13 cellular contexts compared by ENCODE assay signal in the genomic region with DNA sequence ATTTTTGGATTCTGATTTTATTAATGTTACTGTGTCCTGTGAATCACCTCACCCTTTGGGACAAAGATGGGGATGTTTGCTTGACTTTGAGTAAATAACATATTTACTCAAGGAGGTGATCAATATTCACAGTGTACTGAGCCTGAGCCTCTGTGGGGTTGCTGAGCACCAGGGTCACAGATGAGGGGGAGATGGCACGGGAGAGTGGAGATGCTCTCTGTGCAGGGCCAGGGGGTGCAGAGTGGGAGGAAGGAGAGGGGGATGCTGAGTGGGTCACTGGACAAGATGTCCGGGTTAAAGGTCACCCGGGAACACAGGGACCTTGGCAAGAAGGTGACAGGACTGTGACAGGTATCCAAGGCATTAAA. TPM values are rescaled to one million over a fixed set of nuclear protein-coding genes. Genes with fewer than 3 reads are reported as not detected.
A peak's percentile ranks its signal among the peaks of the same experiment; 100 is the strongest.
DNase-seq lines count a peak whose midpoint lies in the region; ATAC-seq, FAIRE-seq and TF ChIP-seq lines count a peak whose summit lies in the region.
"Had no signal": no experiment of that assay in that cellular context is flagged by ENCODE, and none has a peak within 500 bp of the region (broad histone marks: within the 10 kb centered on the region; RNA-seq: fewer than 3 reads in every experiment).

No MANE protein-coding gene starts in this region.

- H3K27ac ChIP-seq in kidney (ENCODE audit: low read depth in 2 of 2, low read length in 2 of 2) (no peak overlapping the region), suprapubic skin (no peak overlapping the region)
- H3K27ac ChIP-seq: SK-N-MC had no signal

- no peaks in the 10 kb centered on the region for H3K27me3 ChIP-seq in suprapubic skin
- H3K27me3 ChIP-seq: spleen had no signal

- H3K4me3 ChIP-seq in kidney (ENCODE audit: low read length in 2 of 2) (peak overlapping the region in 1 of 2 donors; percentile 18), suprapubic skin (peak overlapping the region; percentile 98)
- H3K4me3 ChIP-seq: SK-N-MC had no signal

- peaks cover 56% of the 10 kb centered on the region for H3K4me1 Mint-ChIP-seq in activated T-cell treated with anti-CD3 and anti-CD28 coated beads, Interleukin-2, amount 50 U/mL, for 72 hours (ENCODE audit: low read depth)
- H3K4me1 Mint-ChIP-seq in activated naive CD8-positive, alpha-beta T cell treated with anti-CD3 and anti-CD28 coated beads for 36 hours, result peaks cover 41% of the 10 kb centered on the region
- H3K4me1 Mint-ChIP-seq in T-helper 2 cell treated with Interferon-gamma antibody and Interleukin-4, amounts not matched to agents 5 μg/mL and 100 μg/mL, for 36 hours (ENCODE audit: low read depth), result peaks cover 25% of the 10 kb centered on the region

- intact Hi-C loops in kidney (cut with DNase I), result no loop called here

- no peak for FAIRE-seq in kidney (lab: Jason Lieb, UNC)
- FAIRE-seq: A204.1 had no signal

- no peaks in the 10 kb centered on the region for H3K9me3 ChIP-seq in kidney (ENCODE audit: control insufficient read depth in 1 of 2, low read length in 2 of 2)
- no peaks in the 10 kb centered on the region for H3K9me3 ChIP-seq in suprapubic skin
- H3K9me3 ChIP-seq: spleen had no signal

- H3K9me3 Mint-ChIP-seq in activated T-cell treated with anti-CD3 and anti-CD28 coated beads, Interleukin-2, amount 50 U/mL, for 72 hours, result no peaks in the 10 kb centered on the region
- H3K9me3 Mint-ChIP-seq in activated naive CD8-positive, alpha-beta T cell treated with anti-CD3 and anti-CD28 coated beads for 36 hours, result no peaks in the 10 kb centered on the region
- no peaks in the 10 kb centered on the region for H3K9me3 Mint-ChIP-seq in T-helper 2 cell treated with Interferon-gamma antibody and Interleukin-4, amounts not matched to agents 5 μg/mL and 100 μg/mL, for 36 hours

- 83% methylated on average over 3 of the region's 3 CpGs for WGBS in suprapubic skin

- H3K4me1 ChIP-seq in kidney (ENCODE audit: control insufficient read depth in 1 of 2, insufficient read depth in 1 of 2, low read depth in 1 of 2, low read length in 2 of 2) (peaks cover 40 to 51% of the 10 kb centered on the region in 2 donors), suprapubic skin (peaks cover 61% of the 10 kb centered on the region)

- no peak for DNase-seq in activated T-cell treated with anti-CD3 and anti-CD28 coated beads, Interleukin-2, amount 50 U/mL, for 72 hours
- DNase-seq in activated T-cell treated with anti-CD3 and anti-CD28 coated beads, Interleukin-2, amount 50 U/mL, for 48 hours, result no peak
- DNase-seq in activated naive CD8-positive, alpha-beta T cell treated with anti-CD3 and anti-CD28 coated beads for 36 hours, result no peak
- DNase-seq in kidney, result peak; percentile 42
- no peak for DNase-seq in suprapubic skin (ENCODE audit: low spot score in 2 of 2)
- no peak for DNase-seq in anterior cingulate cortex (lab: John Stamatoyannopoulos, UW)
- DNase-seq in NCI-H2107 (lab: John Stamatoyannopoulos, UW), result no peak
- no peak for DNase-seq in T-helper 2 cell treated with Interferon-gamma antibody and Interleukin-4, amounts not matched to agents 5 μg/mL and 100 μg/mL, for 36 hours (ENCODE audit: low spot score)
- DNase-seq: NCI-H187, NCI-H510A, spleen had no signal

- no peaks in the 10 kb centered on the region for H3K27me3 Mint-ChIP-seq in activated T-cell treated with anti-CD3 and anti-CD28 coated beads, Interleukin-2, amount 50 U/mL, for 72 hours (ENCODE audit: low read depth)
- no peaks in the 10 kb centered on the region for H3K27me3 Mint-ChIP-seq in activated naive CD8-positive, alpha-beta T cell treated with anti-CD3 and anti-CD28 coated beads for 36 hours
- H3K27me3 Mint-ChIP-seq in T-helper 2 cell treated with Interferon-gamma antibody and Interleukin-4, amounts not matched to agents 5 μg/mL and 100 μg/mL, for 36 hours (ENCODE audit: low read depth), result no peaks in the 10 kb centered on the region

- H3K9ac ChIP-seq in kidney (ENCODE audit: low read length in 2 of 2), result no peak overlapping the region

- peak overlapping the region; percentile 79 for H3K27ac Mint-ChIP-seq in activated T-cell treated with anti-CD3 and anti-CD28 coated beads, Interleukin-2, amount 50 U/mL, for 72 hours
- H3K27ac Mint-ChIP-seq in activated naive CD8-positive, alpha-beta T cell treated with anti-CD3 and anti-CD28 coated beads for 36 hours, result peak overlapping the region; percentile 47
- no peak overlapping the region for H3K27ac Mint-ChIP-seq in T-helper 2 cell treated with Interferon-gamma antibody and Interleukin-4, amounts not matched to agents 5 μg/mL and 100 μg/mL, for 36 hours

- H3K36me3 ChIP-seq in kidney (ENCODE audit: control insufficient read depth in 1 of 2, insufficient read depth in 2 of 2, low read length in 2 of 2) (peaks cover 31 to 56% of the 10 kb centered on the region in 2 donors), suprapubic skin (peaks cover 70% of the 10 kb centered on the region)

- no peak for TF ChIP-seq EP300 in suprapubic skin (IDR thresholded peaks at IDR 0.05)

- no peak for ATAC-seq in activated T-cell treated with anti-CD3 and anti-CD28 coated beads, Interleukin-2, amount 50 U/mL, for 72 hours (replicated peaks in 1 of 2)

- TF ChIP-seq POLR2A in suprapubic skin (IDR thresholded peaks at IDR 0.05), result no peak

- peak overlapping the region in 1 of 2 donors; percentile 25 for H3K4me3 Mint-ChIP-seq in activated T-cell treated with anti-CD3 and anti-CD28 coated beads, Interleukin-2, amount 50 U/mL, for 72 hours
- no peak overlapping the region for H3K4me3 Mint-ChIP-seq in activated naive CD8-positive, alpha-beta T cell treated with anti-CD3 and anti-CD28 coated beads for 36 hours
- H3K4me3 Mint-ChIP-seq in T-helper 2 cell treated with Interferon-gamma antibody and Interleukin-4, amounts not matched to agents 5 μg/mL and 100 μg/mL, for 36 hours, result no peak overlapping the region

- peaks cover 26 to 37% of the 10 kb centered on the region in 2 donors for H3K36me3 Mint-ChIP-seq in activated T-cell treated with anti-CD3 and anti-CD28 coated beads, Interleukin-2, amount 50 U/mL, for 72 hours (ENCODE audit: insufficient read depth in 2 of 2)
- H3K36me3 Mint-ChIP-seq in activated naive CD8-positive, alpha-beta T cell treated with anti-CD3 and anti-CD28 coated beads for 36 hours, result peaks cover 29% of the 10 kb centered on the region
- H3K36me3 Mint-ChIP-seq in T-helper 2 cell treated with Interferon-gamma antibody and Interleukin-4, amounts not matched to agents 5 μg/mL and 100 μg/mL, for 36 hours (ENCODE audit: low read depth), result peaks cover 61% of the 10 kb centered on the region

- TF ChIP-seq CTCF in kidney (IDR thresholded peaks at IDR 0.05; ENCODE audit: borderline replicate concordance, extremely low read depth, insufficient read depth) (no peak), suprapubic skin (IDR thresholded peaks at IDR 0.05) (no peak)

RNA-seq across cellular contexts. Expression of gene SQSTM1, which starts 4.0 kb away (rescaled TPM):
- 100 to 1,000 TPM; 213 to 226 TPM for total RNA-seq in activated T-cell treated with anti-CD3 and anti-CD28 coated beads, Interleukin-2, amount 50 U/mL, for 72 hours
- 100 to 1,000 TPM; 111 to 117 TPM for total RNA-seq in activated naive CD8-positive, alpha-beta T cell treated with anti-CD3 and anti-CD28 coated beads for 36 hours
- total RNA-seq in kidney (249 TPM), suprapubic skin (100 to 1,000 TPM; 183 to 282 (median 265) TPM)
- 309 TPM for polyA plus RNA-seq in kidney (ENCODE audit: insufficient read depth, low read depth, low replicate concordance)

RNA-seq across cellular contexts. Expression of gene MGAT4B, which starts 18.1 kb away (rescaled TPM):
- total RNA-seq in activated T-cell treated with anti-CD3 and anti-CD28 coated beads, Interleukin-2, amount 50 U/mL, for 72 hours, result 100 to 1,000 TPM; 101 to 108 TPM
- total RNA-seq in activated naive CD8-positive, alpha-beta T cell treated with anti-CD3 and anti-CD28 coated beads for 36 hours, result 10 to 100 TPM; 67.9 to 71.5 TPM
- 174 TPM for total RNA-seq in kidney
- 79.4 TPM for polyA plus RNA-seq in kidney (ENCODE audit: insufficient read depth, low read depth, low replicate concordance)
- 100 to 1,000 TPM in 2 of 4 donors, 10 to 100 TPM in 2; 74.5 to 142 (median 97.4) TPM for total RNA-seq in suprapubic skin

RNA-seq across cellular contexts. Expression of gene LTC4S, which starts 30.9 kb away (rescaled TPM):
- total RNA-seq in activated T-cell treated with anti-CD3 and anti-CD28 coated beads, Interleukin-2, amount 50 U/mL, for 72 hours, result 1 to 10 TPM; 1.5 TPM
- under 1 TPM in 1 of 2 experiments, not detected in 1; 0.29 TPM for total RNA-seq in activated naive CD8-positive, alpha-beta T cell treated with anti-CD3 and anti-CD28 coated beads for 36 hours
- 30.6 TPM for total RNA-seq in kidney
- 20.1 TPM for polyA plus RNA-seq in kidney (ENCODE audit: insufficient read depth, low read depth, low replicate concordance)
- 1 to 10 TPM; 3.5 to 7.9 (median 4.5) TPM for total RNA-seq in suprapubic skin

RNA-seq across cellular contexts. Expression of gene MRNIP, which starts 33.9 kb away (rescaled TPM):
- 10 to 100 TPM; 26.4 to 33.3 TPM for total RNA-seq in activated T-cell treated with anti-CD3 and anti-CD28 coated beads, Interleukin-2, amount 50 U/mL, for 72 hours
- total RNA-seq in activated naive CD8-positive, alpha-beta T cell treated with anti-CD3 and anti-CD28 coated beads for 36 hours, result 10 to 100 TPM; 12.3 to 13.9 TPM
- total RNA-seq in kidney (36.6 TPM), suprapubic skin (100 to 1,000 TPM in 1 of 4 donors, 10 to 100 TPM in 3; 11.6 to 102 (median 22.6) TPM)
- polyA plus RNA-seq in kidney (ENCODE audit: insufficient read depth, low read depth, low replicate concordance), result 25.3 TPM
